In the genomic region with DNA sequence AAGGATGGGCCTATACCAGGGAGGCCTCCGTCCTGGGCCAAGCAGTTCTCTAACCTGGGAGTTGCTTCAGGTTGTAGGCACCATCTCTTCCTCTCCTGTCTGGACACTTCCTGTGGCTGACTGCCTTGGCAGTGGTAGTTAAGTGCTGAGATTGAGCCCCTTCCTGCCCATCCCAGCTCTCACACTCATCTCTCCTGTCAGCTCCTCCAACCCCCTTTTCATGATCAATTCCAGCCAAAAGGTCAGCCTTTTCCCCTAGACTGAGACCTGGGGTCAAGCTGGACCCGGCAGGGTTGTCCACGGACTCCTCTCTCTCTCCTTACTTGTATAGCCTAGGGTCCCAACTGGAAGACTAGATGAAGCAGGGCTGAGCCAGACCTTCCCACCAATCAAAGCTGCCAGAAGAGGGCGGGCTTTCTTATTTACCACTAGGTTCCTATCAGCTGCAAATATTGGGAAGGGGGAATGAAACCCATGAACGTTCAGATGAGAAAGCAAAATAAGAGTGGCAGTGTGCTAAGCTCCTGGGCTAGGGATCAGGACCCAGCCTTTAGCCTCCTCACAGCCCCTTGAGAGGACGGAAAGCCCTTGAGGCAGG, we compare ENCODE assay signal across 13 cellular contexts. TPM values are rescaled to one million over a fixed set of nuclear protein-coding genes. Genes with fewer than 3 reads are reported as not detected.
A peak's percentile ranks its signal among the peaks of the same experiment; 100 is the strongest.
DNase-seq lines count a peak whose midpoint lies in the region; ATAC-seq, FAIRE-seq and TF ChIP-seq lines count a peak whose summit lies in the region.
"Had no signal": no experiment of that assay in that cellular context is flagged by ENCODE, and none has a peak within 500 bp of the region (broad histone marks: within the 10 kb centered on the region; RNA-seq: fewer than 3 reads in every experiment).

No MANE protein-coding gene starts in this region.

- DNase-seq in AG10803 (ENCODE audit: low read depth) (no peak), GM13977 (ENCODE audit: low spot score) (no peak), iPS-NIHi7 (ENCODE audit: extremely low spot score) (peak; percentile 60), progenitor cell of endocrine pancreas (ENCODE audit: low spot score, unreplicated experiment) (no peak), small intestine (no peak), pons (ENCODE audit: low spot score) (no peak)
- DNase-seq: activated B cell treated with CpG ODN at 0.5 μM for 24 hours; DMS79 treated with DMSO at 0.1 percent for 48 hours; effector memory CD4-positive, alpha-beta T cell; ovary had no signal

- H3K36me3 Mint-ChIP-seq in progenitor cell of endocrine pancreas (ENCODE audit: insufficient read depth), result peaks cover 1% of the 10 kb centered on the region

- no peaks in the 10 kb centered on the region for H3K9me3 ChIP-seq in small intestine (ENCODE audit: control insufficient read depth, low read depth)
- H3K9me3 ChIP-seq: ovary had no signal

- no peak overlapping the region for H3K27ac Mint-ChIP-seq in progenitor cell of endocrine pancreas
- H3K27ac Mint-ChIP-seq: activated B cell treated with CpG ODN at 0.5 μM for 24 hours had no signal

- H3K27ac ChIP-seq in small intestine (ENCODE audit: low read depth in 1 of 2, low read length in 1 of 2), result no peak overlapping the region
- H3K27ac ChIP-seq: ovary had no signal

- no peaks in the 10 kb centered on the region for H3K27me3 ChIP-seq in small intestine (ENCODE audit: control insufficient read depth in 2 of 2, insufficient read depth in 2 of 2, low read length in 2 of 2)
- H3K27me3 ChIP-seq: ovary had no signal

- H3K4me3 ChIP-seq in AG10803 (ENCODE audit: low read length) (no peak overlapping the region), small intestine (ENCODE audit: low read depth in 1 of 2, low read length in 2 of 2) (no peak overlapping the region)
- H3K4me3 ChIP-seq: ovary had no signal

- peak; percentile 5; the same call in 1 of the 3 replicates for ATAC-seq in SK-N-SH treated with all-trans-retinoic acid at 6 μM for 48 hours
- ATAC-seq in GM21367 (IDR thresholded peaks at IDR 0.05; ENCODE audit: unreplicated experiment), result no peak

- peaks cover 6 to 23% of the 10 kb centered on the region in 2 donors for H3K36me3 ChIP-seq in small intestine (ENCODE audit: control insufficient read depth in 2 of 2, insufficient read depth in 2 of 2, low read length in 2 of 2)
- H3K36me3 ChIP-seq: ovary had no signal

- no peaks in the 10 kb centered on the region for H3K27me3 Mint-ChIP-seq in progenitor cell of endocrine pancreas
- H3K27me3 Mint-ChIP-seq: activated B cell treated with CpG ODN at 0.5 μM for 24 hours had no signal

- 68 to 91% (median 80%) methylated on average over 6 of the region's 6 CpGs for WGBS in small intestine, 3 donors

- in situ Hi-C loops in GM13977 (cut with MboI; ENCODE audit: low pct_unique_long_range_greater_than_20kb, low sequenced_read_pairs, unreplicated experiment), result no loop called here

- 0 out of 2 replicates have a peak, but pooled peaks have one; percentile 11 for TF ChIP-seq CTCF in AG10803 (conservative IDR thresholded peaks at IDR 0.05; ENCODE audit: low read length)
- peak; percentile 40 for TF ChIP-seq CTCF in GM13977 (IDR thresholded peaks at IDR 0.05; ENCODE audit: extremely low read depth, insufficient read depth, missing control alignments)
- TF ChIP-seq CTCF in progenitor cell of endocrine pancreas (IDR thresholded peaks at IDR 0.05; ENCODE audit: unreplicated experiment), result no peak

- H3K4me1 ChIP-seq in small intestine (ENCODE audit: control insufficient read depth in 2 of 2, insufficient read depth in 1 of 2, low read depth in 1 of 2, low read length in 1 of 2), result no peaks in the 10 kb centered on the region

- H3K4me3 Mint-ChIP-seq in progenitor cell of endocrine pancreas (ENCODE audit: low read depth), result no peak overlapping the region
- H3K4me3 Mint-ChIP-seq: activated B cell treated with CpG ODN at 0.5 μM for 24 hours had no signal

- H3K4me1 Mint-ChIP-seq in progenitor cell of endocrine pancreas (ENCODE audit: low read depth), result no peaks in the 10 kb centered on the region
- H3K4me1 Mint-ChIP-seq: activated B cell treated with CpG ODN at 0.5 μM for 24 hours had no signal

- FAIRE-seq in small intestine (lab: Jason Lieb, UNC), result no peak
- FAIRE-seq: islet of Langerhans had no signal

- H3K9me3 Mint-ChIP-seq in progenitor cell of endocrine pancreas (ENCODE audit: low read depth), result no peaks in the 10 kb centered on the region
- H3K9me3 Mint-ChIP-seq: activated B cell treated with CpG ODN at 0.5 μM for 24 hours had no signal

TF ChIP-seq in SK-N-SH treated with all-trans-retinoic acid at 6 μM for 48 hours, 23 proteins besides CTCF, POLR2A, EP300 and RAD21 (continues in another document):
- TF ChIP-seq ZNF8 (CRISPR knock-in tag; IDR thresholded peaks at IDR 0.05) (no peak), ZC3H10 (CRISPR knock-in tag; IDR thresholded peaks at IDR 0.05) (no peak), ARNTL (CRISPR knock-in tag; IDR thresholded peaks at IDR 0.05; ENCODE audit: borderline replicate concordance, low read depth) (no peak), ISL1 (CRISPR knock-in tag; IDR thresholded peaks at IDR 0.05) (no peak), TCF4 (CRISPR knock-in tag; IDR thresholded peaks at IDR 0.05; ENCODE audit: borderline replicate concordance) (no peak), PPARA (CRISPR knock-in tag; IDR thresholded peaks at IDR 0.05; ENCODE audit: borderline replicate concordance) (no peak), OSR1 (CRISPR knock-in tag; IDR thresholded peaks at IDR 0.05) (no peak), ZNF70 (CRISPR knock-in tag; IDR thresholded peaks at IDR 0.05) (no peak), SNAI2 (CRISPR knock-in tag; IDR thresholded peaks at IDR 0.05) (no peak), RARB (CRISPR knock-in tag; IDR thresholded peaks at IDR 0.05) (no peak), ESRRG (CRISPR knock-in tag; IDR thresholded peaks at IDR 0.05) (no peak), GLIS3 (CRISPR knock-in tag; IDR thresholded peaks at IDR 0.05) (no peak)
- TF ChIP-seq, protein P1, sequence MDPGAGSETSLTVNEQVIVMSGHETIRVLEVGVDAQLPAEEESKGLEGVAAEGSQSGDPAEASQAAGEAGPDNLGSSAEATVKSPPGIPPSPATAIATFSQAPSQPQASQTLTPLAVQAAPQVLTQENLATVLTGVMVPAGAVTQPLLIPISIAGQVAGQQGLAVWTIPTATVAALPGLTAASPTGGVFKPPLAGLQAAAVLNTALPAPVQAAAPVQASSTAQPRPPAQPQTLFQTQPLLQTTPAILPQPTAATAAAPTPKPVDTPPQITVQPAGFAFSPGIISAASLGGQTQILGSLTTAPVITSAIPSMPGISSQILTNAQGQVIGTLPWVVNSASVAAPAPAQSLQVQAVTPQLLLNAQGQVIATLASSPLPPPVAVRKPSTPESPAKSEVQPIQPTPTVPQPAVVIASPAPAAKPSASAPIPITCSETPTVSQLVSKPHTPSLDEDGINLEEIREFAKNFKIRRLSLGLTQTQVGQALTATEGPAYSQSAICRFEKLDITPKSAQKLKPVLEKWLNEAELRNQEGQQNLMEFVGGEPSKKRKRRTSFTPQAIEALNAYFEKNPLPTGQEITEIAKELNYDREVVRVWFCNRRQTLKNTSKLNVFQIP (CRISPR knock-in tag; IDR thresholded peaks at IDR 0.05; ENCODE audit: borderline replicate concordance, low read depth), result no peak
- TF ChIP-seq, protein P2, sequence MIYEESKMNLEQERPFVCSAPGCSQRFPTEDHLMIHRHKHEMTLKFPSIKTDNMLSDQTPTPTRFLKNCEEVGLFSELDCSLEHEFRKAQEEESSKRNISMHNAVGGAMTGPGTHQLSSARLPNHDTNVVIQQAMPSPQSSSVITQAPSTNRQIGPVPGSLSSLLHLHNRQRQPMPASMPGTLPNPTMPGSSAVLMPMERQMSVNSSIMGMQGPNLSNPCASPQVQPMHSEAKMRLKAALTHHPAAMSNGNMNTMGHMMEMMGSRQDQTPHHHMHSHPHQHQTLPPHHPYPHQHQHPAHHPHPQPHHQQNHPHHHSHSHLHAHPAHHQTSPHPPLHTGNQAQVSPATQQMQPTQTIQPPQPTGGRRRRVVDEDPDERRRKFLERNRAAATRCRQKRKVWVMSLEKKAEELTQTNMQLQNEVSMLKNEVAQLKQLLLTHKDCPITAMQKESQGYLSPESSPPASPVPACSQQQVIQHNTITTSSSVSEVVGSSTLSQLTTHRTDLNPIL (CRISPR knock-in tag; IDR thresholded peaks at IDR 0.05; ENCODE audit: low read depth), result no peak
- TF ChIP-seq, protein P3, sequence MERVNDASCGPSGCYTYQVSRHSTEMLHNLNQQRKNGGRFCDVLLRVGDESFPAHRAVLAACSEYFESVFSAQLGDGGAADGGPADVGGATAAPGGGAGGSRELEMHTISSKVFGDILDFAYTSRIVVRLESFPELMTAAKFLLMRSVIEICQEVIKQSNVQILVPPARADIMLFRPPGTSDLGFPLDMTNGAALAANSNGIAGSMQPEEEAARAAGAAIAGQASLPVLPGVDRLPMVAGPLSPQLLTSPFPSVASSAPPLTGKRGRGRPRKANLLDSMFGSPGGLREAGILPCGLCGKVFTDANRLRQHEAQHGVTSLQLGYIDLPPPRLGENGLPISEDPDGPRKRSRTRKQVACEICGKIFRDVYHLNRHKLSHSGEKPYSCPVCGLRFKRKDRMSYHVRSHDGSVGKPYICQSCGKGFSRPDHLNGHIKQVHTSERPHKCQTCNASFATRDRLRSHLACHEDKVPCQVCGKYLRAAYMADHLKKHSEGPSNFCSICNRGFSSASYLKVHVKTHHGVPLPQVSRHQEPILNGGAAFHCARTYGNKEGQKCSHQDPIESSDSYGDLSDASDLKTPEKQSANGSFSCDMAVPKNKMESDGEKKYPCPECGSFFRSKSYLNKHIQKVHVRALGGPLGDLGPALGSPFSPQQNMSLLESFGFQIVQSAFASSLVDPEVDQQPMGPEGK (CRISPR knock-in tag; IDR thresholded peaks at IDR 0.05; ENCODE audit: borderline replicate concordance), result no peak

RNA-seq across cellular contexts. Expression of a gene that starts 34.5 kb away (rescaled TPM):
- 109 and 112 TPM in 2 replicates for total RNA-seq in progenitor cell of endocrine pancreas
- 10 to 100 TPM; 22.6 to 27.2 (median 25.7) TPM for polyA plus RNA-seq in small intestine
